ENCODE assay signal across 8 cellular contexts in genomic region chr6:118705799-118706481, GRCh38. TPM values are rescaled to one million over a fixed set of nuclear protein-coding genes. Genes with fewer than 3 reads are reported as not detected.
DNase-seq lines count a peak whose midpoint lies in the region; ATAC-seq and TF ChIP-seq lines count a peak whose summit lies in the region.

No MANE protein-coding gene starts in this region.

- H3K27me3 ChIP-seq in thymus (ENCODE audit: control insufficient read depth, insufficient read depth) (no peaks in the 10 kb centered on the region), vagina (no peaks in the 10 kb centered on the region)

- TF ChIP-seq POLR2A in vagina (IDR thresholded peaks at IDR 0.05): no peak

- H3K27ac ChIP-seq in thymus (ENCODE audit: low read depth) (no peak overlapping the region), vagina (no peak overlapping the region)

- H3K4me3 ChIP-seq in thymus (ENCODE audit: low read length) (peak overlapping the region; percentile 13), vagina (no peak overlapping the region)

- TF ChIP-seq CTCF in vagina (IDR thresholded peaks at IDR 0.05): no peak

- peak overlapping the region; percentile 89 for H3K27ac Mint-ChIP-seq in activated T-helper 2 cell treated with anti-CD3 and anti-CD28 coated beads, Interferon-gamma antibody, Interleukin-2, Interleukin-4, amounts not matched to agents 10 μg/mL and 5 μg/mL and 100 μg/mL, durations not matched to agents 14 hours and 24 hours and 36 hours

- intact Hi-C loops in activated T-helper 2 cell treated with anti-CD3 and anti-CD28 coated beads, Interferon-gamma antibody, Interleukin-2, Interleukin-4, amounts not matched to agents 10 μg/mL and 5 μg/mL and 100 μg/mL, durations not matched to agents 14 hours and 24 hours and 36 hours (cut with micrococcal nuclease): loop anchor here (1.0 to 5.0 kb wide), 3 partner anchors 19 to 149 kb away; no protein-coding TSS in a partner anchor
- intact Hi-C loops in vagina (cut with DNase I): no loop called here

- peaks cover 58% of the 10 kb centered on the region for H3K4me1 Mint-ChIP-seq in activated T-helper 2 cell treated with anti-CD3 and anti-CD28 coated beads, Interferon-gamma antibody, Interleukin-2, Interleukin-4, amounts not matched to agents 10 μg/mL and 5 μg/mL and 100 μg/mL, durations not matched to agents 14 hours and 24 hours and 36 hours (ENCODE audit: low read depth)

- H3K36me3 Mint-ChIP-seq in activated T-helper 2 cell treated with anti-CD3 and anti-CD28 coated beads, Interferon-gamma antibody, Interleukin-2, Interleukin-4, amounts not matched to agents 10 μg/mL and 5 μg/mL and 100 μg/mL, durations not matched to agents 14 hours and 24 hours and 36 hours (ENCODE audit: low read depth): peaks cover 60% of the 10 kb centered on the region

- H3K4me1 ChIP-seq in thymus (ENCODE audit: control insufficient read depth, insufficient read depth, low read length) (peaks cover 24% of the 10 kb centered on the region), vagina (peaks cover 37% of the 10 kb centered on the region)

- 20% methylated on average over 4 of the region's 4 CpGs for WGBS in thymus

- peak; percentile 59 for DNase-seq in Daoy (ENCODE audit: low read depth)
- DNase-seq in activated T-helper 2 cell treated with anti-CD3 and anti-CD28 coated beads, Interferon-gamma antibody, Interleukin-2, Interleukin-4, amounts not matched to agents 10 μg/mL and 5 μg/mL and 100 μg/mL, durations not matched to agents 14 hours and 24 hours and 36 hours (ENCODE audit: low spot score): no peak
- peak; percentile 31 for DNase-seq in iPS-NIHi11 (ENCODE audit: low spot score)
- no peak for DNase-seq in vagina (ENCODE audit: extremely low spot score in 2 of 2)
- no peak for DNase-seq in COR-L47 (lab: John Stamatoyannopoulos, UW)

- ATAC-seq in GM19455 (IDR thresholded peaks at IDR 0.05; ENCODE audit: unreplicated experiment) (peak; percentile 40), HG03469 (IDR thresholded peaks at IDR 0.05; ENCODE audit: unreplicated experiment) (peak; percentile 27)

- no peaks in the 10 kb centered on the region for H3K27me3 Mint-ChIP-seq in activated T-helper 2 cell treated with anti-CD3 and anti-CD28 coated beads, Interferon-gamma antibody, Interleukin-2, Interleukin-4, amounts not matched to agents 10 μg/mL and 5 μg/mL and 100 μg/mL, durations not matched to agents 14 hours and 24 hours and 36 hours (ENCODE audit: low read depth)

- no peaks in the 10 kb centered on the region for H3K9me3 Mint-ChIP-seq in activated T-helper 2 cell treated with anti-CD3 and anti-CD28 coated beads, Interferon-gamma antibody, Interleukin-2, Interleukin-4, amounts not matched to agents 10 μg/mL and 5 μg/mL and 100 μg/mL, durations not matched to agents 14 hours and 24 hours and 36 hours

- H3K36me3 ChIP-seq in thymus (ENCODE audit: control insufficient read depth, insufficient read depth) (peaks cover 5% of the 10 kb centered on the region), vagina (no peaks in the 10 kb centered on the region)

- peak overlapping the region; percentile 77 for H3K4me3 Mint-ChIP-seq in activated T-helper 2 cell treated with anti-CD3 and anti-CD28 coated beads, Interferon-gamma antibody, Interleukin-2, Interleukin-4, amounts not matched to agents 10 μg/mL and 5 μg/mL and 100 μg/mL, durations not matched to agents 14 hours and 24 hours and 36 hours (ENCODE audit: low read depth)

- H3K9me3 ChIP-seq in thymus (ENCODE audit: control insufficient read depth) (no peaks in the 10 kb centered on the region), vagina (no peaks in the 10 kb centered on the region)

RNA-seq across cellular contexts. Expression of gene CEP85L, which starts 54.5 kb away (rescaled TPM):
- 4.7 and 7.0 TPM in 2 replicates for total RNA-seq in Daoy (2014; rRNA removed; shearing (Covaris generic))
- 34.2 and 36.7 TPM in 2 replicates for total RNA-seq in activated T-helper 2 cell treated with anti-CD3 and anti-CD28 coated beads, Interferon-gamma antibody, Interleukin-2, Interleukin-4, amounts not matched to agents 10 μg/mL and 5 μg/mL and 100 μg/mL, durations not matched to agents 14 hours and 24 hours and 36 hours
- polyA plus RNA-seq in thymus: 24.6 TPM
- total RNA-seq in vagina: 11.8 TPM

Comparison
In these comparisons a context has a peak if more than half of its experiments do, and no peak if none do; other contexts are left out.
1. DNase-seq: peak in Daoy (single experiment) and iPS-NIHi11 (single experiment); none in activated T-helper 2 cell treated with anti-CD3 and anti-CD28 coated beads, Interferon-gamma antibody, Interleukin-2, Interleukin-4, amounts not matched to agents 10 μg/mL and 5 μg/mL and 100 μg/mL, durations not matched to agents 14 hours and 24 hours and 36 hours (single experiment), vagina (0 of 2) and COR-L47 (single experiment).